ENCODE assay signal across 8 cellular contexts in the genomic region with DNA sequence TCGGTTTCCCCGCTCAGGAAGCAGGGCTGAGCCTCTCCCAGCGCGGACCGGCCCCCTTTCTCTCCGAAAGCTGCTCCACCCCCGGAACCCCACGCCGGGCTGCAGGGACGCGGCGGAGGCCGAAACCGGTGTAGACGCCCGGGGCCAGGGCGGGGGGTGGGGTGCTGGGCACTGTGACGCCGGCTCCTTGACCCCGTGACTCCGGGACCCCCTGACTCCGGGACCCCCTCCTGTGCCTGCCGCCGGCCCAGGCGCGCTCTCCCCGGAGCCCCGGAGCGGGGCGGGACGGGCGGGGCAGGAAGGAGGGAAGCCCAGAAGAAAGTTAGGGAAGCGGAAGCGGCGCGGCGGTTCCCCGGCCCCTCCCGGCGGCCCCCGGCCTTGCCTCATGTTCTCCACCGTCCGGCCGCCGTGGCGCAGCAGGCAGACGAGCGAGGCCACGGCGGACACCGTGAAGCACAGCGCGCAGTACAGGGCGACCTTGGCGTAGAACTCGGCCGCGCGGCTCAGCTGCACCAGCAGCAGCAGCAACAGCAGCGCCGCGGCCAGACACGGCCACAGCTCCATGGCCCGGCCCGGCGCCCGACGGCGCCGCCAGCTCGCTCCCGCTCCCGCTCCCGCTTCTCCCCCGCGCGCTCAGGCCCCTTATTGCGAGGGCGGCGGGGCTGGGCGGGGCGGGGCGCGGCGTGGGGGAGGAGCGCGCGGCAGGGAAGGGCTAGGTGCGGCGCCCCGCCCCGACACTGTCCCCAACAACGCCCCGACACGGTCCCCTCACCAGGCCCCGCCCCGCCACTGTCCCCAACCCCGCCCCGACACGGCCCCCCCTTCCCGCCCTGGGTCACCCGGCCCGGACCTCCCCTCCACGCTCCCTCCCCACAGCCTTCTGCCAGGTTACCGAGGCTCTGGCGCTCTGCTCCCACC. TPM values are rescaled to one million over a fixed set of nuclear protein-coding genes. Genes with fewer than 3 reads are reported as not detected.
DNase-seq lines count a peak whose midpoint lies in the region; ATAC-seq and TF ChIP-seq lines count a peak whose summit lies in the region.

TSS of gene AGPAT2 (minus strand) at position 664 of the 918 bp plus-strand sequence. CDS start at position 564, 100 bp downstream.

- in situ Hi-C loops in astrocyte of the spinal cord (cut with HindIII; ENCODE audit: low sequenced_read_pairs): no loop called here

- H3K9ac ChIP-seq in MM.1S (ENCODE audit: low read length): no peak within 1 kb of the TSS
- H3K9ac ChIP-seq in iPS-15b (ENCODE audit: low read depth, low read length): peak within 1 kb of the TSS; percentile 47

- H3K4me1 ChIP-seq in CD4-positive, alpha-beta memory T cell (ENCODE audit: insufficient read depth, low read length): peaks cover 11% of the 10 kb centered on the region
- H3K4me1 ChIP-seq in MM.1S (ENCODE audit: low read length) (no peaks in the 10 kb centered on the region), iPS-15b (ENCODE audit: control insufficient read depth, insufficient read depth, low read length) (peaks cover 6% of the 10 kb centered on the region)

- CTCF ChIA-PET in CD4-positive, alpha-beta memory T cell (lab: Charles Lee; ENCODE audit: partially characterized antibody): no interaction called here

- peak within 1 kb of the TSS; percentile 63; the same call in 1 of the 2 replicates for H2AFZ ChIP-seq in MM.1S (ENCODE audit: low read length)

- H3K4me1 Mint-ChIP-seq in CD4-positive, alpha-beta memory T cell: peaks cover 0 to 10% (median 3%) of the 10 kb centered on the region in 4 donors
- H3K4me1 Mint-ChIP-seq in T-helper 2 cell treated with Interferon-gamma antibody and Interleukin-4, amounts not matched to agents 5 μg/mL and 100 μg/mL, for 36 hours (ENCODE audit: low read depth): peaks cover 6% of the 10 kb centered on the region

- no peaks in the 10 kb centered on the region for H3K36me3 Mint-ChIP-seq in CD4-positive, alpha-beta memory T cell
- H3K36me3 Mint-ChIP-seq in T-helper 2 cell treated with Interferon-gamma antibody and Interleukin-4, amounts not matched to agents 5 μg/mL and 100 μg/mL, for 36 hours (ENCODE audit: low read depth): no peaks in the 10 kb centered on the region

- H3F3A ChIP-seq in MM.1S (ENCODE audit: insufficient read depth, low read length): no peaks in the 10 kb centered on the region

- no peaks in the 10 kb centered on the region for H3K9me2 ChIP-seq in MM.1S (replicated peaks; ENCODE audit: insufficient read depth, low read length)

- intact Hi-C loops in CD4-positive, alpha-beta memory T cell (cut with micrococcal nuclease): loop anchor here (1.0 kb wide), 1 partner anchor 41 kb away; no protein-coding TSS in a partner anchor

- peak within 1 kb of the TSS in 2 of 7 donors; percentile 47 to 77 for H3K27ac Mint-ChIP-seq in CD4-positive, alpha-beta memory T cell
- H3K27ac Mint-ChIP-seq in T-helper 2 cell treated with Interferon-gamma antibody and Interleukin-4, amounts not matched to agents 5 μg/mL and 100 μg/mL, for 36 hours: peak within 1 kb of the TSS; percentile 62

- POLR2A ChIA-PET in CD4-positive, alpha-beta memory T cell (lab: Charles Lee; ENCODE audit: partially characterized antibody): interaction anchor here (1.0 to 2.6 kb wide), 6 partner anchors 15 to 203 kb away, joined by 3 to 17 read pairs (median 4); no protein-coding TSS in a partner anchor

- no peaks in the 10 kb centered on the region for H3K36me3 ChIP-seq in CD4-positive, alpha-beta memory T cell (ENCODE audit: insufficient read depth, low read length)
- H3K36me3 ChIP-seq in MM.1S (replicated peaks; ENCODE audit: insufficient read depth, low read length) (no peaks in the 10 kb centered on the region), iPS-15b (ENCODE audit: control insufficient read depth, insufficient read depth, low read length) (peaks cover 3% of the 10 kb centered on the region)

- H3K4me2 ChIP-seq in MM.1S (ENCODE audit: low read depth, low read length): peak within 1 kb of the TSS; percentile 79

- peak within 1 kb of the TSS; percentile 22 for H3K27ac ChIP-seq in CD4-positive, alpha-beta memory T cell (ENCODE audit: low read depth, low read length)
- H3K27ac ChIP-seq in MM.1S (ENCODE audit: low read length): no peak within 1 kb of the TSS

- ATAC-seq in GM21360 (IDR thresholded peaks at IDR 0.05; ENCODE audit: unreplicated experiment) (peak; percentile 54), HG02840 (IDR thresholded peaks at IDR 0.05; ENCODE audit: low FRiP score, unreplicated experiment) (no peak)

- peak within 1 kb of the TSS; percentile 69 to 82 (median 76) for H3K4me3 Mint-ChIP-seq in CD4-positive, alpha-beta memory T cell
- H3K4me3 Mint-ChIP-seq in T-helper 2 cell treated with Interferon-gamma antibody and Interleukin-4, amounts not matched to agents 5 μg/mL and 100 μg/mL, for 36 hours: peak within 1 kb of the TSS; percentile 85

- H3K27me3 Mint-ChIP-seq in CD4-positive, alpha-beta memory T cell: peaks cover 0 to 2% of the 10 kb centered on the region in 2 donors
- H3K27me3 Mint-ChIP-seq in T-helper 2 cell treated with Interferon-gamma antibody and Interleukin-4, amounts not matched to agents 5 μg/mL and 100 μg/mL, for 36 hours (ENCODE audit: low read depth): no peaks in the 10 kb centered on the region

- no peaks in the 10 kb centered on the region for H4K20me1 ChIP-seq in MM.1S (ENCODE audit: insufficient read depth, low read length)

- no peaks in the 10 kb centered on the region for H3K9me3 ChIP-seq in CD4-positive, alpha-beta memory T cell (ENCODE audit: control insufficient read depth in 1 of 2, low read length in 2 of 2)
- H3K9me3 ChIP-seq in MM.1S (replicated peaks; ENCODE audit: insufficient read depth, low read length): no peaks in the 10 kb centered on the region
- no peaks in the 10 kb centered on the region for H3K9me3 ChIP-seq in iPS-15b (ENCODE audit: control insufficient read depth, insufficient read depth, low read length)

- no peaks in the 10 kb centered on the region for H3K79me2 ChIP-seq in MM.1S (ENCODE audit: low read length)

- H3K27me3 ChIP-seq in CD4-positive, alpha-beta memory T cell (ENCODE audit: insufficient read depth, low read length): no peaks in the 10 kb centered on the region
- H3K27me3 ChIP-seq in MM.1S (replicated peaks; ENCODE audit: insufficient read depth, low read length) (peaks cover 91% of the 10 kb centered on the region), iPS-15b (ENCODE audit: control insufficient read depth, insufficient read depth, low read length) (no peaks in the 10 kb centered on the region)

- peak in 4 of 5 donors; percentile 38 to 40 (median 38) for DNase-seq in CD4-positive, alpha-beta memory T cell
- DNase-seq in MM.1S: no peak
- DNase-seq in T-helper 2 cell treated with Interferon-gamma antibody and Interleukin-4, amounts not matched to agents 5 μg/mL and 100 μg/mL, for 36 hours (ENCODE audit: low spot score): peak; percentile 64
- DNase-seq in astrocyte of the spinal cord (ENCODE audit: low read depth, low spot score): peak; percentile 29
- peak; percentile 70 for DNase-seq in stimulated activated CD4-positive, alpha-beta T cell treated with anti-CD3 and anti-CD28 coated beads, Interleukin-12 subunit alpha, Interleukin-12 subunit beta, amount 100 ng/mL, for 4 hours

- TF ChIP-seq CTCF in MM.1S (IDR thresholded peaks at IDR 0.05; ENCODE audit: low read length): no peak
- TF ChIP-seq CTCF in astrocyte of the spinal cord (IDR thresholded peaks at IDR 0.05; ENCODE audit: low read depth, low read length): no peak

- H3K4me3 ChIP-seq in CD4-positive, alpha-beta memory T cell (ENCODE audit: low read length in 2 of 2): peak within 1 kb of the TSS; percentile 3 to 51
- H3K4me3 ChIP-seq in MM.1S (ENCODE audit: low read length) (peak within 1 kb of the TSS; percentile 57), astrocyte of the spinal cord (ENCODE audit: low read depth, low read length) (peak within 1 kb of the TSS; percentile 65), iPS-15b (ENCODE audit: low read depth, low read length) (peak within 1 kb of the TSS; percentile 69)

- H3K9me3 Mint-ChIP-seq in CD4-positive, alpha-beta memory T cell: no peaks in the 10 kb centered on the region
- no peaks in the 10 kb centered on the region for H3K9me3 Mint-ChIP-seq in T-helper 2 cell treated with Interferon-gamma antibody and Interleukin-4, amounts not matched to agents 5 μg/mL and 100 μg/mL, for 36 hours

RNA-seq across cellular contexts. Expression of gene AGPAT2, which starts in this region (rescaled TPM):
- total RNA-seq in CD4-positive, alpha-beta memory T cell: 1 to 10 TPM; 6.9 to 7.8 TPM
- 10 to 100 TPM; 16.2 to 20.6 TPM for polyA plus RNA-seq in CD4-positive, alpha-beta memory T cell
